ENCODE assay signal across 20 cellular contexts in genomic region chrX:23790147-23790497, GRCh38.
"Had no signal": no experiment of that assay in that cellular context is flagged by ENCODE, and none has a peak within 500 bp of the region (broad histone marks: within the 10 kb centered on the region; RNA-seq: fewer than 3 reads in every experiment).

No MANE protein-coding gene starts in this region.

- H3K27me3 ChIP-seq: ascending aorta, sigmoid colon, uterus had no signal

- H3K4me1 ChIP-seq: ascending aorta, psoas muscle, uterus had no signal

- DNase-seq: activated B cell treated with CpG ODN at 0.5 μM for 24 hours; activated CD4-positive, alpha-beta T cell treated with anti-CD3 and anti-CD28 coated beads, Interleukin-2, amount 10 ng/mL, durations not matched to agents 24 days and 14 days; activated CD8-positive, alpha-beta memory T cell treated with anti-CD3 and anti-CD28 coated beads, Interleukin-2, amount 50 U/mL, for 4 hours; activated CD8-positive, alpha-beta T cell treated with anti-CD3 and anti-CD28 coated beads, Interleukin-2, amount 10 ng/mL, durations not matched to agents 7 days and 5 days; activated naive CD4-positive, alpha-beta T cell; dermis blood vessel endothelial cell; effector memory CD8-positive, alpha-beta T cell; foreskin melanocyte; immature natural killer cell; left colon; midbrain; naive thymus-derived CD4-positive, alpha-beta T cell; occipital lobe; psoas muscle; sigmoid colon; stimulated activated CD4-positive, alpha-beta T cell treated with anti-CD3 and anti-CD28 coated beads, Interleukin-1b, Interleukin-23, amount 100 ng/mL, for 48 hours; stimulated activated naive CD8-positive, alpha-beta T cell treated with anti-CD3 and anti-CD28 coated beads, Interleukin-15, amount 100 ng/mL, for 72 hours; uterus had no signal

- H3K27ac ChIP-seq: ascending aorta, psoas muscle, sigmoid colon, uterus had no signal

- H3K4me3 ChIP-seq: ascending aorta, lung, psoas muscle, sigmoid colon, uterus had no signal

- ATAC-seq: activated CD8-positive, alpha-beta T cell treated with anti-CD3 and anti-CD28 coated beads, Interleukin-2, amount 10 ng/mL, durations not matched to agents 7 days and 5 days; effector memory CD8-positive, alpha-beta T cell; left colon; naive thymus-derived CD4-positive, alpha-beta T cell; stimulated activated naive CD8-positive, alpha-beta T cell treated with anti-CD3 and anti-CD28 coated beads, Interleukin-15, amount 100 ng/mL, for 72 hours had no signal

- H3K36me3 ChIP-seq: uterus had no signal

- H3K9me3 ChIP-seq: ascending aorta, psoas muscle, sigmoid colon, uterus had no signal
